In the genomic region with DNA sequence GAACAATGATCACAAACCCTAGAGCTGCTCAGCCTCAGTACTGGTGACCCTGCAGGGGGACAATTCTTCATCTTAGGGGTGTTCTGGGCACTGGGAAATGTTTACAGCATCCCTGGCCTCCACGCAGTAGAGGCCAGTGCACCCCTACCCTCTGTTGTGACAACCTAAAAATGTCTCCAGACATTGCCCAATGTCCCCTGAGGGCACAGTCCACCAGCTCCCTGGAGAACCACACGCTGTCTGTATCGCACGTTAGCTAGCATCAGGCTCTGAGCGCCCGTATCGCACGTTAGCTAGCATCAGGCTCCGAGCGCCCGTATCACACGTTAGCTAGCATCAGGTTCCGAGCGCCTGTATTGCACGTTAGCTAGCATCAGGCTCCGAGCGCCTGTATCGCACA, we compare ENCODE assay signal across 17 cellular contexts.
"Had no signal": no experiment of that assay in that cellular context is flagged by ENCODE, and none has a peak within 500 bp of the region (broad histone marks: within the 10 kb centered on the region; RNA-seq: fewer than 3 reads in every experiment).

No MANE protein-coding gene starts in this region.

- H3K27ac ChIP-seq: HL-60, SJSA1, SK-N-MC had no signal

- H3K36me3 ChIP-seq: SJSA1 had no signal

- DNase-seq: KBM-7, NCI-H1092, NCI-H1105 treated with DMSO at 0.1 percent for 48 hours, NCI-H1436, NCI-H187, NCI-H2029 treated with DMSO at 0.1 percent for 48 hours, NCI-H2171 treated with DMSO at 0.1 percent for 48 hours, NCI-H345, NCI-H446 treated with DMSO at 0.1 percent for 48 hours, NCI-H510A treated with DMSO at 0.1 percent for 48 hours, NCI-H82, Right ventricle myocardium superior, RPMI8226, SIG-M5 had no signal

- H3K27me3 ChIP-seq: SJSA1 had no signal

- H3K4me3 ChIP-seq: SJSA1, SK-N-MC had no signal

- H3K9me3 ChIP-seq: SJSA1 had no signal
